Comparison of ENCODE assay signal across 28 cellular contexts in genomic region chr19:4097501-4097900, GRCh38. TPM values are rescaled to one million over a fixed set of nuclear protein-coding genes. Genes with fewer than 3 reads are reported as not detected.
DNase-seq lines count a peak whose midpoint lies in the region; ATAC-seq and TF ChIP-seq lines count a peak whose summit lies in the region.
"Had no signal": no experiment of that assay in that cellular context is flagged by ENCODE, and none has a peak within 500 bp of the region (broad histone marks: within the 10 kb centered on the region; RNA-seq: fewer than 3 reads in every experiment).

No MANE protein-coding gene starts in this region.

- TF ChIP-seq POLR2A in heart left ventricle (IDR thresholded peaks at IDR 0.05) = no peak

- in situ Hi-C loops in GM13976 (cut with MboI; ENCODE audit: low sequenced_read_pairs, unreplicated experiment) = no loop called here

- H3K36me3 ChIP-seq in adipocyte (ENCODE audit: control insufficient read depth, insufficient read depth, low read length, severe bottlenecking) (peaks cover 69% of the 10 kb centered on the region), heart left ventricle (peaks cover 0 to 84% (median 61%) of the 10 kb centered on the region in 9 donors)

- H3K4me1 Mint-ChIP-seq in stimulated activated effector memory CD8-positive, alpha-beta T cell treated with anti-CD3 and anti-CD28 coated beads, Interleukin-12 subunit alpha, Interleukin-12 subunit beta, amount 100 ng/mL, for 72 hours = peaks cover 4% of the 10 kb centered on the region
- H3K4me1 Mint-ChIP-seq: natural killer cell had no signal

- peaks cover 71% of the 10 kb centered on the region for H3K36me3 Mint-ChIP-seq in stimulated activated effector memory CD8-positive, alpha-beta T cell treated with anti-CD3 and anti-CD28 coated beads, Interleukin-12 subunit alpha, Interleukin-12 subunit beta, amount 100 ng/mL, for 72 hours
- H3K36me3 Mint-ChIP-seq: natural killer cell had no signal

- intact Hi-C loops in heart left ventricle (cut with DNase I) = no loop called here

- peaks cover 20% of the 10 kb centered on the region for H3K4me1 ChIP-seq in adipocyte (ENCODE audit: control insufficient read depth, insufficient read depth, low read length)
- peaks cover 0 to 26% (median 11%) of the 10 kb centered on the region in 12 donors for H3K4me1 ChIP-seq in heart left ventricle
- H3K4me1 ChIP-seq: A549, Caco-2 had no signal

- no peak overlapping the region for H3K4me3 ChIP-seq in adipocyte (ENCODE audit: low read length)
- H3K4me3 ChIP-seq in heart left ventricle = no peak overlapping the region
- H3K4me3 ChIP-seq: A549, spleen had no signal

- peak overlapping the region in 11 of 12 donors; percentile 10 to 89 (median 65) for H3K27ac ChIP-seq in heart left ventricle
- H3K27ac ChIP-seq: A549 had no signal

- H3K9me3 Mint-ChIP-seq in stimulated activated effector memory CD8-positive, alpha-beta T cell treated with anti-CD3 and anti-CD28 coated beads, Interleukin-12 subunit alpha, Interleukin-12 subunit beta, amount 100 ng/mL, for 72 hours = no peaks in the 10 kb centered on the region
- H3K9me3 Mint-ChIP-seq: natural killer cell had no signal

- H3K9ac ChIP-seq in adipocyte (ENCODE audit: low read length) = peak overlapping the region; percentile 32

- DNase-seq in adipocyte (ENCODE audit: low read depth) = no peak
- peak in 4 of 5 donors; percentile 52 to 75 (median 54) for DNase-seq in heart left ventricle
- peak; percentile 48 for DNase-seq in medulla oblongata (ENCODE audit: extremely low spot score)
- no peak for DNase-seq in stimulated activated effector memory CD8-positive, alpha-beta T cell treated with anti-CD3 and anti-CD28 coated beads, Interleukin-12 subunit alpha, Interleukin-12 subunit beta, amount 100 ng/mL, for 72 hours (ENCODE audit: low spot score in 2 of 2)
- no peak for DNase-seq in HK-2 (ENCODE audit: unreplicated experiment)
- no peak for DNase-seq in COR-L47 (lab: John Stamatoyannopoulos, UW)
- no peak for DNase-seq in GM13976 (ENCODE audit: low spot score)
- DNase-seq in epidermal melanocyte (ENCODE audit: insufficient read length, low spot score) = no peak
- DNase-seq: activated CD4-positive, alpha-beta T cell treated with anti-CD3 and anti-CD28 coated beads for 1 hour; activated CD8-positive, alpha-beta T cell treated with anti-CD3 and anti-CD28 coated beads, Interleukin-2, amount 10 ng/mL, durations not matched to agents 7 days and 5 days; activated gamma-delta T cell; Caco-2; DMS79 treated with DMSO at 0.1 percent for 48 hours; foreskin fibroblast; natural killer cell; NCI-H1105; NCI-H2029 treated with DMSO at 0.1 percent for 48 hours; OCI-M1; posterior cingulate gyrus; SHP77 treated with DMSO at 0.1 percent for 48 hours; spleen; stimulated activated CD4-positive, alpha-beta T cell treated with anti-CD3 and anti-CD28 coated beads, Interleukin-4, amount 100 ng/mL, for 1 hour; stimulated activated naive CD8-positive, alpha-beta T cell treated with anti-CD3 and anti-CD28 coated beads, Interleukin-15, Interleukin-2, amounts not matched to agents 100 U/mL and 50 U/mL, for 24 hours had no signal

- TF ChIP-seq CTCF in heart left ventricle (IDR thresholded peaks at IDR 0.05) (no peak), GM13976 (IDR thresholded peaks at IDR 0.05; ENCODE audit: borderline replicate concordance, control extremely low read depth, extremely low read depth, insufficient read depth, missing control alignments) (no peak)

- H3K27me3 ChIP-seq in adipocyte (replicated peaks; ENCODE audit: control insufficient read depth, insufficient read depth, low read length) (no peaks in the 10 kb centered on the region), heart left ventricle (no peaks in the 10 kb centered on the region)
- H3K27me3 ChIP-seq: spleen had no signal

- peak; percentile 49 to 73 (median 62) for ATAC-seq in heart left ventricle
- ATAC-seq in stimulated activated effector memory CD8-positive, alpha-beta T cell treated with anti-CD3 and anti-CD28 coated beads, Interleukin-12 subunit alpha, Interleukin-12 subunit beta, amount 100 ng/mL, for 72 hours = no peak
- ATAC-seq: A549; activated CD8-positive, alpha-beta T cell treated with anti-CD3 and anti-CD28 coated beads, Interleukin-2, amount 10 ng/mL, durations not matched to agents 7 days and 5 days; natural killer cell; stimulated activated naive CD8-positive, alpha-beta T cell treated with anti-CD3 and anti-CD28 coated beads, Interleukin-15, Interleukin-2, amounts not matched to agents 100 U/mL and 50 U/mL, for 24 hours had no signal

- H3K27ac Mint-ChIP-seq in stimulated activated effector memory CD8-positive, alpha-beta T cell treated with anti-CD3 and anti-CD28 coated beads, Interleukin-12 subunit alpha, Interleukin-12 subunit beta, amount 100 ng/mL, for 72 hours = peak overlapping the region; percentile 65

- 35 to 49% (median 42%) methylated on average over 6 to 11 of the region's 11 CpGs for WGBS in heart left ventricle, 4 donors

- no peak overlapping the region for H3K4me3 Mint-ChIP-seq in stimulated activated effector memory CD8-positive, alpha-beta T cell treated with anti-CD3 and anti-CD28 coated beads, Interleukin-12 subunit alpha, Interleukin-12 subunit beta, amount 100 ng/mL, for 72 hours
- H3K4me3 Mint-ChIP-seq: activated CD8-positive, alpha-beta T cell treated with anti-CD3 and anti-CD28 coated beads, Interleukin-2, amount 10 ng/mL, durations not matched to agents 7 days and 5 days; natural killer cell had no signal

- H3K9me3 ChIP-seq in adipocyte (ENCODE audit: control insufficient read depth, low read length) (no peaks in the 10 kb centered on the region), heart left ventricle (no peaks in the 10 kb centered on the region)
- H3K9me3 ChIP-seq: A549, Caco-2, spleen had no signal

RNA-seq across cellular contexts. Expression of gene MAP2K2, which starts 26.4 kb away (rescaled TPM):
- total RNA-seq in heart left ventricle = 100 to 1,000 TPM in 7 of 9 donors, 10 to 100 TPM in 2; 95.3 to 154 (median 108) TPM
- polyA plus RNA-seq in heart left ventricle = 100 to 1,000 TPM; 131 to 204 TPM

RNA-seq across cellular contexts. Expression of gene ZBTB7A, which starts 30.8 kb away (rescaled TPM):
- total RNA-seq in heart left ventricle = 10 to 100 TPM; 22.8 to 65.0 (median 29.3) TPM
- polyA plus RNA-seq in heart left ventricle = 10 to 100 TPM; 14.6 to 14.7 TPM

RNA-seq across cellular contexts. Expression of gene CREB3L3, which starts 55.9 kb away (rescaled TPM):
- total RNA-seq in heart left ventricle = not detected
- polyA plus RNA-seq in heart left ventricle = not detected
- total RNA-seq: bronchial epithelial cell, epithelial cell of proximal tubule, urinary bladder had no signal
- polyA plus RNA-seq: BJ had no signal

Comparison
In these comparisons a context has a peak if more than half of its experiments do, and no peak if none do; other contexts are left out.
1. DNase-seq: peak in heart left ventricle (4 of 5) and medulla oblongata (single experiment); none in adipocyte (single experiment), stimulated activated effector memory CD8-positive, alpha-beta T cell treated with anti-CD3 and anti-CD28 coated beads, Interleukin-12 subunit alpha, Interleukin-12 subunit beta, amount 100 ng/mL, for 72 hours (0 of 2), HK-2 (single experiment), COR-L47 (single experiment), GM13976 (single experiment) and epidermal melanocyte (single experiment).